Comparison of ENCODE assay signal across 10 cellular contexts in genomic region chr13:32316476-32316875, GRCh38. TPM values are rescaled to one million over a fixed set of nuclear protein-coding genes. Genes with fewer than 3 reads are reported as not detected.
DNase-seq lines count a peak whose midpoint lies in the region; ATAC-seq and TF ChIP-seq lines count a peak whose summit lies in the region.
"Had no signal": no experiment of that assay in that cellular context is flagged by ENCODE, and none has a peak within 500 bp of the region (broad histone marks: within the 10 kb centered on the region; RNA-seq: fewer than 3 reads in every experiment).

No MANE protein-coding gene starts in this region.

- peaks cover 2% of the 10 kb centered on the region for H3K4me1 ChIP-seq in fibroblast of lung (ENCODE audit: control insufficient read depth, extremely low read depth, insufficient read depth, low read length)

- H2AFZ ChIP-seq in fibroblast of lung (ENCODE audit: low read length), result no peak overlapping the region

- TF ChIP-seq CTCF in fibroblast of lung (conservative IDR thresholded peaks at IDR 0.05 in 1 of 2, IDR thresholded peaks at IDR 0.05 in 1 of 2; ENCODE audit: low read depth in 1 of 2, low read length in 2 of 2), result no peak

- DNase-seq in T-helper 1 cell, result no peak
- DNase-seq in SK-N-MC (ENCODE audit: low read depth, low spot score), result no peak
- DNase-seq in fibroblast of lung (ENCODE audit: low read depth in 2 of 2), result no peak
- no peak for DNase-seq in foreskin melanocyte
- no peak for DNase-seq in HuH-7.5 (ENCODE audit: low spot score)
- no peak for DNase-seq in stimulated activated CD4-positive, alpha-beta T cell treated with anti-CD3 and anti-CD28 coated beads, Interleukin-15, amount 100 ng/mL, for 24 hours

- H3K4me3 Mint-ChIP-seq in T-helper 1 cell treated with Interleukin-12 subunit alpha and Interleukin-12 subunit beta and Interleukin-4 antibody, amounts not matched to agents 30 μg/mL and 1 μg/mL, for 36 hours, result peak overlapping the region; percentile 94
- peak overlapping the region; percentile 94 for H3K4me3 Mint-ChIP-seq in stimulated activated memory B cell treated with anti-CD40 and anti-IgM and Interleukin-4, amounts not matched to agents 10 μg/mL and 1 μg/mL and 100 μg/mL, for 72 hours

- peak overlapping the region; percentile 81 for H3K4me2 ChIP-seq in fibroblast of lung (ENCODE audit: extremely low read depth, insufficient read depth, low read length)

- H3K79me2 ChIP-seq in fibroblast of lung (ENCODE audit: control insufficient read depth, insufficient read depth, low read length), result no peaks in the 10 kb centered on the region

- H3K27ac ChIP-seq in SK-N-MC, result peak overlapping the region; percentile 93
- peak overlapping the region; percentile 96 for H3K27ac ChIP-seq in fibroblast of lung (ENCODE audit: insufficient read depth, low read length)

- H3K9ac ChIP-seq in SK-N-MC (ENCODE audit: insufficient read length), result peak overlapping the region; percentile 97
- H3K9ac ChIP-seq in fibroblast of lung (ENCODE audit: insufficient read depth, low read length), result peak overlapping the region; percentile 89

- H3K36me3 ChIP-seq in SK-N-MC (ENCODE audit: insufficient read depth, low read length) (peaks cover 37% of the 10 kb centered on the region), fibroblast of lung (ENCODE audit: control insufficient read depth, insufficient read depth, low read length) (no peaks in the 10 kb centered on the region)

- H3K4me3 ChIP-seq in SK-N-MC (peak overlapping the region; percentile 93), fibroblast of lung (replicated peaks in 1 of 4; ENCODE audit: control extremely low read depth in 1 of 4, insufficient read depth in 1 of 4, low read depth in 3 of 4, low read length in 4 of 4) (peak overlapping the region; percentile 76 to 94 (median 86))

- no peaks in the 10 kb centered on the region for H3K27me3 ChIP-seq in fibroblast of lung (ENCODE audit: control insufficient read depth, insufficient read depth, low read length)

- peak overlapping the region; percentile 100 for H3K27ac Mint-ChIP-seq in T-helper 1 cell treated with Interleukin-12 subunit alpha and Interleukin-12 subunit beta and Interleukin-4 antibody, amounts not matched to agents 30 μg/mL and 1 μg/mL, for 36 hours
- peak overlapping the region; percentile 99 for H3K27ac Mint-ChIP-seq in stimulated activated memory B cell treated with anti-CD40 and anti-IgM and Interleukin-4, amounts not matched to agents 10 μg/mL and 1 μg/mL and 100 μg/mL, for 72 hours

- no peaks in the 10 kb centered on the region for H3K27me3 Mint-ChIP-seq in T-helper 1 cell treated with Interleukin-12 subunit alpha and Interleukin-12 subunit beta and Interleukin-4 antibody, amounts not matched to agents 30 μg/mL and 1 μg/mL, for 36 hours (ENCODE audit: low read depth)
- no peaks in the 10 kb centered on the region for H3K27me3 Mint-ChIP-seq in stimulated activated memory B cell treated with anti-CD40 and anti-IgM and Interleukin-4, amounts not matched to agents 10 μg/mL and 1 μg/mL and 100 μg/mL, for 72 hours

- H3K4me1 Mint-ChIP-seq in T-helper 1 cell treated with Interleukin-12 subunit alpha and Interleukin-12 subunit beta and Interleukin-4 antibody, amounts not matched to agents 30 μg/mL and 1 μg/mL, for 36 hours (ENCODE audit: low read depth), result peaks cover 33% of the 10 kb centered on the region
- H3K4me1 Mint-ChIP-seq in stimulated activated memory B cell treated with anti-CD40 and anti-IgM and Interleukin-4, amounts not matched to agents 10 μg/mL and 1 μg/mL and 100 μg/mL, for 72 hours, result peaks cover 6% of the 10 kb centered on the region

- H4K20me1 ChIP-seq in fibroblast of lung (ENCODE audit: control insufficient read depth, extremely low read depth, insufficient read depth, low read length), result no peaks in the 10 kb centered on the region

- no peaks in the 10 kb centered on the region for H3K9me3 ChIP-seq in SK-N-MC (ENCODE audit: low read depth, low read length)
- no peaks in the 10 kb centered on the region for H3K9me3 ChIP-seq in fibroblast of lung (ENCODE audit: control insufficient read depth, insufficient read depth, low read depth, low read length)

- ATAC-seq in stimulated activated memory B cell treated with anti-CD40 and anti-IgM and Interleukin-4, amounts not matched to agents 10 μg/mL and 1 μg/mL and 100 μg/mL, for 72 hours, result no peak

- no peaks in the 10 kb centered on the region for H3K9me3 Mint-ChIP-seq in T-helper 1 cell treated with Interleukin-12 subunit alpha and Interleukin-12 subunit beta and Interleukin-4 antibody, amounts not matched to agents 30 μg/mL and 1 μg/mL, for 36 hours
- H3K9me3 Mint-ChIP-seq in stimulated activated memory B cell treated with anti-CD40 and anti-IgM and Interleukin-4, amounts not matched to agents 10 μg/mL and 1 μg/mL and 100 μg/mL, for 72 hours, result no peaks in the 10 kb centered on the region

- H3K36me3 Mint-ChIP-seq in T-helper 1 cell treated with Interleukin-12 subunit alpha and Interleukin-12 subunit beta and Interleukin-4 antibody, amounts not matched to agents 30 μg/mL and 1 μg/mL, for 36 hours (ENCODE audit: low read depth), result peaks cover 18% of the 10 kb centered on the region
- H3K36me3 Mint-ChIP-seq in stimulated activated memory B cell treated with anti-CD40 and anti-IgM and Interleukin-4, amounts not matched to agents 10 μg/mL and 1 μg/mL and 100 μg/mL, for 72 hours, result peaks cover 12% of the 10 kb centered on the region

RNA-seq across cellular contexts. Expression of gene BRCA2, which starts 1.2 kb away (rescaled TPM):
- total RNA-seq in fibroblast of lung, result 2.1 and 4.5 TPM in 2 replicates
- polyA plus RNA-seq in fibroblast of lung, result 2.0 and 3.2 TPM in 2 replicates
- polyA plus RNA-seq in fibroblast of lung (2012), result 1.2 and 3.3 TPM in 2 replicates
- 0.43 and 1.5 TPM in 2 replicates for polyA minus RNA-seq in fibroblast of lung (ENCODE audit: low replicate concordance)

RNA-seq across cellular contexts. Expression of gene ZAR1L, which starts 1.3 kb away (rescaled TPM):
- not detected in 2 replicates for total RNA-seq in fibroblast of lung
- polyA plus RNA-seq in fibroblast of lung, result not detected in 2 replicates
- not detected in 2 replicates for polyA plus RNA-seq in fibroblast of lung (2012)
- polyA minus RNA-seq in fibroblast of lung (ENCODE audit: low replicate concordance), result not detected in 2 replicates
- total RNA-seq: myocyte, NCI-H460 had no signal
